ENCODE assay signal across 1 cellular context in the genomic region with DNA sequence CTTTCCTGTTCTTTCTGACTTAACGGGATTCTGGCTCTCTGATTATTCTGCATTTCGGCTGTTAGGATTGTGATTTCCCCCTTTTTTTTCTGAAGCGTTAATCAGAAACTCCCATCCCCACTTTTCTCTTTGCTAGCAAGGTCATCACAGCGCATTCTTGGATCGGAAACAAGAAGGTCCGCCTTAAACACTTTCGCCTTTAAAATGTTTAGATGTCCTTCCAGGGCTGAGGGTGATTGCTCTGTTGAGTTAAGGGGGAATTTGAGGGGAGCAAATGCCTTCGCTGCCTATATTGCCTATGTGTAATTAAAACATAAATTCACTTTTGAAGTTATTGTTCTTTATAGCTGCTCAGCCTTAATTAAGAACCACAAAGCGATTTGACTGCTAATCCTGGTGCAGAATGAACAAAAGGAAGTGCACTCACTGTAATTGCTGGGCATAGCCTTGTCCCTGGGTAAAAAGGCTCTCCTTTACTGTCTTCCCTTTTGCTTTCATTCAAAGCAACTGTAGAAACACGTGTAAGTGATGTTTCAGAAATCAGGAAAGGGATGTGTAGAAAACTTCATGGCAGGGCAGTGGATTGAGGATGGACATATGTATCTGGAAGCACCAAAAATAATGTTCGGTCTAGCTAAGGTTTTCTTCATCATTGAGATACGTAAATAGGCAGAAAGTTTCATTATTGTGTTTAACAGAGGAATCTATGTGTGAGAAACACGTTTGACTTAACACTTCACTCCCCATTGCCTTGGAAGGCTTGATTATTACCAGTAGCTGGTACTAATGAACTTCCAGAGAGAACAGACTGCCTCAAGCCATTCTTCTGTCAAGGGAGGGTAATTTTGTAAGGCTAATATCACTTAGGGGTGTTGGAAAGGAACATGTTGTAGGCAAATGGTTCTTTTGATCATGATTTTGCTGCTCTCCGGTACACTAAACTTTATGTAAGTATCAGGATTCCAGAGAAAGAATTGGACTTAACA.
TF ChIP-seq lines count a peak whose summit lies in the region.

No MANE protein-coding gene starts in this region.

TF ChIP-seq in HepG2, 621 proteins besides CTCF, POLR2A, EP300 and RAD21:
- TF ChIP-seq MYPOP (CRISPR knock-in tag; IDR thresholded peaks at IDR 0.05) (0 out of 2 replicates have a peak, but pooled peaks have one; percentile 28), ZFX (CRISPR knock-in tag; IDR thresholded peaks at IDR 0.05; ENCODE audit: low read depth) (no peak), SAP130 (CRISPR knock-in tag; IDR thresholded peaks at IDR 0.05; ENCODE audit: low read depth) (peak; percentile 23; the same call in 1 of the 2 replicates), ZNF670 (CRISPR knock-in tag; IDR thresholded peaks at IDR 0.05; ENCODE audit: borderline replicate concordance) (0 out of 2 replicates have a peak, but pooled peaks have one; percentile 5), MAZ (IDR thresholded peaks at IDR 0.05; ENCODE audit: borderline replicate concordance, low read depth, low read length) (no peak), MAZ (CRISPR knock-in tag; IDR thresholded peaks at IDR 0.05; ENCODE audit: low read depth) (0 out of 2 replicates have a peak, but pooled peaks have one; percentile 22), ZBTB38 (CRISPR knock-in tag; IDR thresholded peaks at IDR 0.05) (no peak), FLYWCH1 (CRISPR knock-in tag; IDR thresholded peaks at IDR 0.05) (peak; percentile 13; the same call in 1 of the 2 replicates), ZNF652 (CRISPR knock-in tag; IDR thresholded peaks at IDR 0.05; ENCODE audit: borderline replicate concordance, low read depth) (0 out of 2 replicates have a peak, but pooled peaks have one; percentile 41)
